In the genomic region with DNA sequence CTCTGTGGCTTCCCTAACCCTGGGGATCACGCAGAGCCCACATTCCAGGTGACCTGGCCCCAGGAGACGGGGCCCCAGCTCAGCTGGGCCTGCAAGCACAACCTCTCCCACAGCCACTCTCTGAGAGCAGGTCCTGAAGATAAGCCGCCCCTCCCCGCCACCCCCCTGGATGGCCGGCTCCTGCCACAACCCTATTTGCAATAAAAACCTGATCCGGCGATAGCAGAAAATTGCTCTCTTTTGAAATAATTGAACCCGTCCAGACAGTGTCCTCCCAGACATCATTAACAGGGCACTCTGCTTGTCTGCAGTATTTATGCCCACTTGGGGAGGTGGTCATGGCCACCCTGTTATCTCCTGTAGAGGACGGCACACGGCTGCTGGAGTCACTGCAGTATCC, we compare ENCODE assay signal across 29 cellular contexts. TPM values are rescaled to one million over a fixed set of nuclear protein-coding genes. Genes with fewer than 3 reads are reported as not detected.
"Had no signal": no experiment of that assay in that cellular context is flagged by ENCODE, and none has a peak within 500 bp of the region (broad histone marks: within the 10 kb centered on the region; RNA-seq: fewer than 3 reads in every experiment).

No MANE protein-coding gene starts in this region.

- ATAC-seq: activated T-helper 17 cell treated with anti-CD3 and anti-CD28 coated beads, Interleukin-2, amount 50 U/mL, for 72 hours; Panc1; T-cell had no signal

- H3K27ac ChIP-seq: VCaP had no signal

- DNase-seq: activated CD4-positive, alpha-beta memory T cell treated with anti-CD3 and anti-CD28 coated beads for 36 hours; activated CD4-positive, alpha-beta T cell treated with anti-CD3 and anti-CD28 coated beads, Interleukin-2, amount 10 ng/mL, durations not matched to agents 7 days and 5 days; activated CD4-positive, CD25-positive, alpha-beta regulatory T cell; activated gamma-delta T cell; activated naive CD4-positive, alpha-beta T cell treated with anti-CD3 and anti-CD28 coated beads for 36 hours; activated T-cell treated with anti-CD3 and anti-CD28 coated beads for 4 hours; activated T-cell treated with anti-CD3 and anti-CD28 coated beads, Interleukin-2, amount 50 U/mL, for 48 hours; amygdala; central memory CD4-positive, alpha-beta T cell; Karpas-422; MM.1S; NCI-H1105; NCI-H1436 treated with DMSO at 0.1 percent for 48 hours; NCI-H187; NCI-H2081; NCI-H446 treated with DMSO at 0.1 percent for 48 hours; NCI-H524 treated with DMSO at 0.1 percent for 48 hours; NCI-H748 treated with DMSO at 0.1 percent for 48 hours; NK-92 treated with Interleukin-12 subunit alpha and Interleukin-12 subunit beta, amount 100 ng/mL, for 24 hours; OCI-M1; RPMI8226; SHP77 treated with DMSO at 0.1 percent for 48 hours; T-cell had no signal

RNA-seq across cellular contexts. Expression of a gene that starts 5.0 kb away (rescaled TPM):
- total RNA-seq: activated CD4-positive, alpha-beta memory T cell treated with anti-CD3 and anti-CD28 coated beads for 36 hours; activated CD4-positive, alpha-beta T cell treated with anti-CD3 and anti-CD28 coated beads, Interleukin-2, amount 10 ng/mL, durations not matched to agents 7 days and 5 days; activated CD8-positive, alpha-beta memory T cell treated with anti-CD3 and anti-CD28 coated beads for 36 hours; activated naive CD4-positive, alpha-beta T cell treated with anti-CD3 and anti-CD28 coated beads for 36 hours; activated T-helper 17 cell treated with anti-CD3 and anti-CD28 coated beads, Interleukin-2, amount 50 U/mL, for 72 hours; SK-MEL-5; T-cell; T-helper 2 cell treated with Interferon-gamma antibody and Interleukin-4, amounts not matched to agents 100 ng/mL and 5 ng/mL, for 36 hours had no signal

RNA-seq across cellular contexts. Expression of a gene that starts 20.0 kb away (rescaled TPM):
- total RNA-seq: activated CD4-positive, alpha-beta memory T cell treated with anti-CD3 and anti-CD28 coated beads for 36 hours; activated CD4-positive, alpha-beta T cell treated with anti-CD3 and anti-CD28 coated beads, Interleukin-2, amount 10 ng/mL, durations not matched to agents 7 days and 5 days; activated CD8-positive, alpha-beta memory T cell treated with anti-CD3 and anti-CD28 coated beads for 36 hours; T-cell had no signal
